9 cellular contexts compared by ENCODE assay signal in the genomic region with DNA sequence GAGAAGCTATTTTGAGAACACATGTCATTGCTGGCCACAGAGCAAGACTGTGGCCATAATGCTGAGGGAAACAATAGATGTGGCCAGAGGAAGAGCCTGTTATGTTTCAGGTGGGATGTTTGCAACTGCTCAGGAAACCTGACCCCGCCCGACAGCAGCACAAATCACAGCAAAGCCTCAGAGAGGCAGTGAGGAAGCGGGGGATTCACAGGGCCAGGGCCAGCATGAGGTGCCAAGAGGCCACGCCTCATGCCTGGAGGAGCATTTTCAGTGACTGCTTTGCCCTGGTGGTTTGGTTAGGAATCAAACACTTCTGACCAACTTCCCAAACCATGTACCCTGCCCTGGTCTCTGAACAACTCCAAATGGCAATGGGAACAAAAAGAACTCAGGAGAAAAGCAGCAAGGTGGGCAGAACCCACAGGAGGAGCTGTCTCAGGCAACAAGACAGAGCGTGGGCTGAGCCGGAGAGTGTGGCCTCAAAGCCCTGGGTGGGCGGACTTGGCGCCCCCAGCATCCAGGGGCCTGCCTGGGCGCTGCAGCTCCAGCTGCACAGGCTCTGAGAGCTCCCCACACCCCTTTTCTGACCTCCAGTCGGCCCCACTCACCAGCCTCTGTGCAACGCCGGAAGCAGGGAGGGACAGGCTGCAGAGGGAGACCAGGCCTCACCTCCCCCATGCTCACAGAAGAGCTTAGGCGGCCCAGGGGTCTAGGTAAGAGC. TPM values are rescaled to one million over a fixed set of nuclear protein-coding genes. Genes with fewer than 3 reads are reported as not detected.
DNase-seq lines count a peak whose midpoint lies in the region; ATAC-seq and TF ChIP-seq lines count a peak whose summit lies in the region.
"Had no signal": no experiment of that assay in that cellular context is flagged by ENCODE, and none has a peak within 500 bp of the region (broad histone marks: within the 10 kb centered on the region; RNA-seq: fewer than 3 reads in every experiment).

No MANE protein-coding gene starts in this region.

- DNase-seq in NCI-H2227 (lab: John Stamatoyannopoulos, UW; ENCODE audit: unreplicated experiment) (peak; percentile 35), NCI-H2227 treated with DMSO at 0.1 percent for 48 hours (lab: John Stamatoyannopoulos, UW) (no peak), choroid plexus epithelial cell (ENCODE audit: low read depth) (peak; percentile 74), type B pancreatic cell (ENCODE audit: extremely low spot score, unreplicated experiment) (no peak), CD1c-positive myeloid dendritic cell (ENCODE audit: extremely low spot score) (no peak)
- DNase-seq in CD8-positive, alpha-beta T cell = no peak
- no peak for DNase-seq in activated naive CD4-positive, alpha-beta T cell treated with anti-CD3 and anti-CD28 coated beads, Interleukin-2, amount 50 U/mL, for 72 hours (ENCODE audit: low spot score in 2 of 2)
- DNase-seq: 8988T had no signal

- CTCF ChIA-PET in CD8-positive, alpha-beta T cell (lab: Charles Lee) = interaction anchor here (1.3 to 2.1 kb wide), 3 partner anchors 11 to 23 kb away, joined by 3 to 6 read pairs (median 4); no protein-coding TSS in a partner anchor

- peak overlapping the region; percentile 85 for H3K27ac Mint-ChIP-seq in type B pancreatic cell
- no peak overlapping the region for H3K27ac Mint-ChIP-seq in CD8-positive, alpha-beta T cell
- no peak overlapping the region for H3K27ac Mint-ChIP-seq in activated naive CD4-positive, alpha-beta T cell treated with anti-CD3 and anti-CD28 coated beads, Interleukin-2, amount 50 U/mL, for 72 hours

- H3K4me1 ChIP-seq in muscle layer of duodenum (ENCODE audit: control insufficient read depth in 1 of 2, insufficient read depth in 2 of 2, low read length in 2 of 2) = peaks cover 11 to 22% of the 10 kb centered on the region in 2 donors
- H3K4me1 ChIP-seq in CD8-positive, alpha-beta T cell (ENCODE audit: insufficient read depth, low read length) = peaks cover 4% of the 10 kb centered on the region

- peaks cover 46% of the 10 kb centered on the region for H3K4me1 Mint-ChIP-seq in type B pancreatic cell (ENCODE audit: unreplicated experiment)
- H3K4me1 Mint-ChIP-seq in CD8-positive, alpha-beta T cell (ENCODE audit: low read depth) = peaks cover 10% of the 10 kb centered on the region

- no peaks in the 10 kb centered on the region for H3K9me3 Mint-ChIP-seq in type B pancreatic cell
- no peaks in the 10 kb centered on the region for H3K9me3 Mint-ChIP-seq in CD8-positive, alpha-beta T cell
- no peaks in the 10 kb centered on the region for H3K9me3 Mint-ChIP-seq in activated naive CD4-positive, alpha-beta T cell treated with anti-CD3 and anti-CD28 coated beads, Interleukin-2, amount 50 U/mL, for 72 hours

- ATAC-seq in CD8-positive, alpha-beta T cell = no peak
- no peak for ATAC-seq in activated naive CD4-positive, alpha-beta T cell treated with anti-CD3 and anti-CD28 coated beads, Interleukin-2, amount 50 U/mL, for 72 hours

- no peaks in the 10 kb centered on the region for H3K27me3 ChIP-seq in muscle layer of duodenum (ENCODE audit: low read depth, low read length)
- H3K27me3 ChIP-seq in CD8-positive, alpha-beta T cell (ENCODE audit: insufficient read depth, low read length) = no peaks in the 10 kb centered on the region

- peak overlapping the region; percentile 56 for H3K4me3 Mint-ChIP-seq in type B pancreatic cell
- no peak overlapping the region for H3K4me3 Mint-ChIP-seq in CD8-positive, alpha-beta T cell

- POLR2A ChIA-PET in CD8-positive, alpha-beta T cell (lab: Charles Lee) = no interaction called here

- intact Hi-C loops in CD8-positive, alpha-beta T cell (cut with DNase I, micrococcal nuclease) = no loop called here

- H3K4me3 ChIP-seq in choroid plexus epithelial cell (ENCODE audit: low read depth, low read length) (no peak overlapping the region), muscle layer of duodenum (ENCODE audit: low read depth in 1 of 2, low read length in 2 of 2) (no peak overlapping the region)
- H3K4me3 ChIP-seq in CD8-positive, alpha-beta T cell (ENCODE audit: low read depth, low read length) = no peak overlapping the region

- peaks cover 27% of the 10 kb centered on the region for H3K36me3 Mint-ChIP-seq in type B pancreatic cell
- peaks cover 74% of the 10 kb centered on the region for H3K36me3 Mint-ChIP-seq in CD8-positive, alpha-beta T cell
- peaks cover 24 to 33% of the 10 kb centered on the region in 2 donors for H3K36me3 Mint-ChIP-seq in activated naive CD4-positive, alpha-beta T cell treated with anti-CD3 and anti-CD28 coated beads, Interleukin-2, amount 50 U/mL, for 72 hours

- H3K27me3 Mint-ChIP-seq in type B pancreatic cell = no peaks in the 10 kb centered on the region
- H3K27me3 Mint-ChIP-seq in CD8-positive, alpha-beta T cell (ENCODE audit: low read depth) = no peaks in the 10 kb centered on the region

- TF ChIP-seq CTCF in choroid plexus epithelial cell (conservative IDR thresholded peaks at IDR 0.05; ENCODE audit: low read depth, low read length) (peak; percentile 23), type B pancreatic cell (conservative IDR thresholded peaks at IDR 0.05) (peak; percentile 16)
- TF ChIP-seq CTCF in CD8-positive, alpha-beta T cell (IDR thresholded peaks at IDR 0.05) = no peak

- H3K27ac ChIP-seq in muscle layer of duodenum (ENCODE audit: low read length) = peak overlapping the region; percentile 80
- no peak overlapping the region for H3K27ac ChIP-seq in CD8-positive, alpha-beta T cell (ENCODE audit: low read depth, low read length)

- no peaks in the 10 kb centered on the region for H3K9me3 ChIP-seq in muscle layer of duodenum (ENCODE audit: control insufficient read depth in 1 of 2, low read length in 2 of 2)
- H3K9me3 ChIP-seq in CD8-positive, alpha-beta T cell (ENCODE audit: low read length) = no peaks in the 10 kb centered on the region

- H3K36me3 ChIP-seq in muscle layer of duodenum (ENCODE audit: control insufficient read depth in 1 of 2, insufficient read depth in 2 of 2, low read length in 2 of 2) = peaks cover 12 to 25% of the 10 kb centered on the region in 2 donors
- peaks cover 31% of the 10 kb centered on the region for H3K36me3 ChIP-seq in CD8-positive, alpha-beta T cell (ENCODE audit: insufficient read depth, low read length)

RNA-seq across cellular contexts. Expression of a gene that starts 20.6 kb away (rescaled TPM):
- total RNA-seq in type B pancreatic cell (ENCODE audit: low replicate concordance) = 3.4 and 21.6 TPM in 2 replicates
- 10 to 100 TPM; 12.1 to 13.0 TPM for total RNA-seq in CD8-positive, alpha-beta T cell
- 10 to 100 TPM; 36.8 to 41.8 TPM for total RNA-seq in activated naive CD4-positive, alpha-beta T cell treated with anti-CD3 and anti-CD28 coated beads, Interleukin-2, amount 50 U/mL, for 72 hours

RNA-seq across cellular contexts. Expression of a gene that starts 33.7 kb away (rescaled TPM):
- total RNA-seq in type B pancreatic cell (ENCODE audit: low replicate concordance) = 27.8 and 42.7 TPM in 2 replicates
- 10 to 100 TPM; 38.7 to 48.2 TPM for total RNA-seq in CD8-positive, alpha-beta T cell
- 10 to 100 TPM; 21.8 to 30.7 TPM for total RNA-seq in activated naive CD4-positive, alpha-beta T cell treated with anti-CD3 and anti-CD28 coated beads, Interleukin-2, amount 50 U/mL, for 72 hours

RNA-seq across cellular contexts. Expression of a gene that starts 45.5 kb away (rescaled TPM):
- total RNA-seq in type B pancreatic cell (ENCODE audit: low replicate concordance) = 41.5 and 57.1 TPM in 2 replicates
- 100 to 1,000 TPM; 128 to 149 TPM for total RNA-seq in CD8-positive, alpha-beta T cell
- total RNA-seq in activated naive CD4-positive, alpha-beta T cell treated with anti-CD3 and anti-CD28 coated beads, Interleukin-2, amount 50 U/mL, for 72 hours = 10 to 100 TPM; 30.5 to 38.0 TPM

RNA-seq across cellular contexts. Expression of a gene that starts 50.4 kb away (rescaled TPM):
- 1.7 and 1.9 TPM in 2 replicates for total RNA-seq in type B pancreatic cell (ENCODE audit: low replicate concordance)
- not detected for total RNA-seq in CD8-positive, alpha-beta T cell
- under 1 TPM; 0.06 to 0.07 TPM for total RNA-seq in activated naive CD4-positive, alpha-beta T cell treated with anti-CD3 and anti-CD28 coated beads, Interleukin-2, amount 50 U/mL, for 72 hours

Comparison
In these comparisons a context has a peak if more than half of its experiments do, and no peak if none do; other contexts are left out.
1. DNase-seq: peak in NCI-H2227 (single experiment) and choroid plexus epithelial cell (single experiment); none in NCI-H2227 treated with DMSO at 0.1 percent for 48 hours (single experiment), type B pancreatic cell (single experiment), CD8-positive, alpha-beta T cell (0 of 7), activated naive CD4-positive, alpha-beta T cell treated with anti-CD3 and anti-CD28 coated beads, Interleukin-2, amount 50 U/mL, for 72 hours (0 of 2) and CD1c-positive myeloid dendritic cell (single experiment).